8 cellular contexts compared by ENCODE assay signal in genomic region chr15:58980351-58980939, GRCh38. TPM values are rescaled to one million over a fixed set of nuclear protein-coding genes. Genes with fewer than 3 reads are reported as not detected.
A peak's percentile ranks its signal among the peaks of the same experiment; 100 is the strongest.
DNase-seq lines count a peak whose midpoint lies in the region; ATAC-seq, FAIRE-seq and TF ChIP-seq lines count a peak whose summit lies in the region.

No MANE protein-coding gene starts in this region.

- no peak overlapping the region for H3K27ac ChIP-seq in CD4-positive, alpha-beta T cell (ENCODE audit: low read depth, low read length)
- H3K27ac ChIP-seq in IMR-90 (ENCODE audit: insufficient read depth, low read length) (no peak overlapping the region), pancreas (no peak overlapping the region)
- no peak overlapping the region for H3K27ac ChIP-seq in effector memory CD4-positive, alpha-beta T cell (ENCODE audit: insufficient read depth, low read length, poor library complexity, severe bottlenecking)

- in situ Hi-C loops in IMR-90 (cut with MboI; ENCODE audit: low sequenced_read_pairs), result no loop called here

- no peak overlapping the region for H2AFZ ChIP-seq in IMR-90 (replicated peaks; ENCODE audit: low read length, poor library complexity)

- H2BK20ac ChIP-seq in IMR-90 (ENCODE audit: low read depth, low read length), result no peak overlapping the region

- ATAC-seq in CD4-positive, alpha-beta T cell (ENCODE audit: poor library complexity), result peak; percentile 50
- ATAC-seq in IMR-90 (ENCODE audit: low read depth) (0 out of 2 replicates have a peak, but pooled peaks have one; percentile 24), pancreas (peak; percentile 46 to 81 (median 78))
- no peak for ATAC-seq in stimulated activated naive CD8-positive, alpha-beta T cell treated with anti-CD3 and anti-CD28 coated beads, Interleukin-15, amount 100 ng/mL, for 72 hours

- no peak for DNase-seq in CD4-positive, alpha-beta T cell
- peak; percentile 56 for DNase-seq in IMR-90
- peak; percentile 55 for DNase-seq in RPMI8226
- peak; percentile 13 for DNase-seq in epithelial cell of proximal tubule (ENCODE audit: low read depth)
- DNase-seq in pancreas, result no peak
- DNase-seq in effector memory CD4-positive, alpha-beta T cell, result no peak
- no peak for DNase-seq in activated CD4-positive, alpha-beta T cell treated with anti-CD3 and anti-CD28 coated beads, Interleukin-2, amount 50 U/mL, for 1 hour
- DNase-seq in stimulated activated naive CD8-positive, alpha-beta T cell treated with anti-CD3 and anti-CD28 coated beads, Interleukin-15, amount 100 ng/mL, for 72 hours, result no peak

- no peak overlapping the region for H4K8ac ChIP-seq in IMR-90 (ENCODE audit: low read depth in 2 of 2, low read length in 2 of 2)

- H3K4me2 ChIP-seq in IMR-90 (ENCODE audit: low read depth, low read length), result no peak overlapping the region

- intact Hi-C loops in CD4-positive, alpha-beta T cell (cut with DNase I, micrococcal nuclease), result loop anchor here (1.0 to 10.0 kb wide), 8 partner anchors 46 to 544 kb away; partner anchors contain the start of genes CCNB2 (in 1 of the 2) and SLTM (in 1 of the 2)
- intact Hi-C loops in IMR-90 (cut with micrococcal nuclease) (loop anchor here (1.0 to 10.0 kb wide), 3 partner anchors 158 to 513 kb away; partner anchors contain the start of gene MYO1E), pancreas (cut with DNase I) (no loop called here)

- no peaks in the 10 kb centered on the region for H3K9me1 ChIP-seq in IMR-90 (ENCODE audit: insufficient read depth, low read length)

- no peaks in the 10 kb centered on the region for H3K4me1 ChIP-seq in IMR-90 (ENCODE audit: control insufficient read depth, insufficient read depth, low read length)
- H3K4me1 ChIP-seq in pancreas, result peaks cover 0 to 6% (median 3%) of the 10 kb centered on the region in 3 donors
- H3K4me1 ChIP-seq in effector memory CD4-positive, alpha-beta T cell (ENCODE audit: control insufficient read depth, insufficient read depth, low read length, poor library complexity, severe bottlenecking), result peaks cover 15% of the 10 kb centered on the region

- CTCF ChIA-PET in CD4-positive, alpha-beta T cell (lab: Charles Lee), result interaction anchor here (0.6 to 1.4 kb wide), 3 partner anchors 11 to 512 kb away, joined by 3 to 6 read pairs (median 5); no protein-coding TSS in a partner anchor
- CTCF ChIA-PET in IMR-90 (lab: Yijun Ruan, JAX), result interaction anchor here (0.6 kb wide), 1 partner anchor 335 kb away, joined by 3 read pairs; no protein-coding TSS in a partner anchor

- H2BK5ac ChIP-seq in IMR-90 (ENCODE audit: low read depth, low read length, poor library complexity, severe bottlenecking), result no peak overlapping the region

- peak; percentile 98 for FAIRE-seq in pancreas (lab: Jason Lieb, UNC)

- H3K27me3 ChIP-seq in CD4-positive, alpha-beta T cell (ENCODE audit: control insufficient read depth, insufficient read depth, low read length), result no peaks in the 10 kb centered on the region
- H3K27me3 ChIP-seq in IMR-90 (ENCODE audit: control insufficient read depth, insufficient read depth, low read length) (no peaks in the 10 kb centered on the region), pancreas (no peaks in the 10 kb centered on the region)
- H3K27me3 ChIP-seq in effector memory CD4-positive, alpha-beta T cell (replicated peaks; ENCODE audit: control insufficient read depth, insufficient read depth, low read length, poor library complexity, severe bottlenecking), result no peaks in the 10 kb centered on the region

- H3K4me3 Mint-ChIP-seq in CD4-positive, alpha-beta T cell, result no peak overlapping the region
- peak overlapping the region in 1 of 2 donors; percentile 17 for H3K4me3 Mint-ChIP-seq in stimulated activated naive CD8-positive, alpha-beta T cell treated with anti-CD3 and anti-CD28 coated beads, Interleukin-15, amount 100 ng/mL, for 72 hours

- no peaks in the 10 kb centered on the region for H3K36me3 ChIP-seq in IMR-90 (ENCODE audit: control insufficient read depth, insufficient read depth, low read length)
- H3K36me3 ChIP-seq in pancreas, result no peaks in the 10 kb centered on the region
- H3K36me3 ChIP-seq in effector memory CD4-positive, alpha-beta T cell (ENCODE audit: control insufficient read depth, insufficient read depth, low read length), result no peaks in the 10 kb centered on the region

- H3K23ac ChIP-seq in IMR-90 (ENCODE audit: low read depth, low read length), result no peak overlapping the region

- H3K36me3 Mint-ChIP-seq in CD4-positive, alpha-beta T cell (ENCODE audit: low read depth), result no peaks in the 10 kb centered on the region

- no peak overlapping the region for H2AK5ac ChIP-seq in IMR-90 (ENCODE audit: low read depth, low read length)

- POLR2A ChIA-PET in CD4-positive, alpha-beta T cell (lab: Charles Lee), result interaction anchor here (0.6 to 1.1 kb wide), 3 partner anchors 10 to 548 kb away, joined by 3 to 4 read pairs (median 3); no protein-coding TSS in a partner anchor
- POLR2A ChIA-PET in IMR-90 (lab: Charles Lee; ENCODE audit: unreplicated experiment), result no interaction called here

- no peak overlapping the region for H4K91ac ChIP-seq in IMR-90 (ENCODE audit: insufficient read depth, low read depth, low read length)

- TF ChIP-seq CTCF in CD4-positive, alpha-beta T cell (IDR thresholded peaks at IDR 0.05), result peak; percentile 78
- TF ChIP-seq CTCF in IMR-90 (conservative IDR thresholded peaks at IDR 0.05; ENCODE audit: low read depth, low read length), result peak; percentile 67
- TF ChIP-seq CTCF in epithelial cell of proximal tubule (conservative IDR thresholded peaks at IDR 0.05; ENCODE audit: low read depth, low read length), result peak; percentile 55
- TF ChIP-seq CTCF in pancreas (IDR thresholded peaks at IDR 0.05), result peak in 2 of 4 donors; percentile 26 to 44

- no peaks in the 10 kb centered on the region for H3K27me3 Mint-ChIP-seq in CD4-positive, alpha-beta T cell
- H3K27me3 Mint-ChIP-seq in stimulated activated naive CD8-positive, alpha-beta T cell treated with anti-CD3 and anti-CD28 coated beads, Interleukin-15, amount 100 ng/mL, for 72 hours, result no peaks in the 10 kb centered on the region

- no peaks in the 10 kb centered on the region for H4K20me1 ChIP-seq in IMR-90 (ENCODE audit: insufficient read depth, low read length)

- WGBS in IMR-90 (ENCODE audit: extremely low coverage in 2 of 2, insufficient read length in 1 of 2), 2 experiments, result no CpG with 5 or more reads among the region's 5 CpGs
- WGBS in pancreas, 2 donors, result 2% methylated on average over 5 of the region's 5 CpGs

- H3K14ac ChIP-seq in IMR-90 (replicated peaks; ENCODE audit: low read depth, low read length), result no peak overlapping the region

- TF ChIP-seq POLR2A in IMR-90 (IDR thresholded peaks at IDR 0.05; ENCODE audit: low read depth, low read length), result no peak

- no peak overlapping the region for H3K9ac ChIP-seq in IMR-90 (ENCODE audit: low read depth, low read length)

- no peaks in the 10 kb centered on the region for H3K9me3 Mint-ChIP-seq in CD4-positive, alpha-beta T cell
- H3K9me3 Mint-ChIP-seq in stimulated activated naive CD8-positive, alpha-beta T cell treated with anti-CD3 and anti-CD28 coated beads, Interleukin-15, amount 100 ng/mL, for 72 hours, result no peaks in the 10 kb centered on the region

- no peak overlapping the region for H3K56ac ChIP-seq in IMR-90 (ENCODE audit: extremely low read depth, insufficient read depth, low read length)

- H3K4me3 ChIP-seq in IMR-90 (ENCODE audit: insufficient read depth, low read depth, low read length) (no peak overlapping the region), epithelial cell of proximal tubule (ENCODE audit: low read depth, low read length) (no peak overlapping the region), pancreas (no peak overlapping the region)
- H3K4me3 ChIP-seq in effector memory CD4-positive, alpha-beta T cell (ENCODE audit: insufficient read depth, low read depth, low read length, poor library complexity, severe bottlenecking), result no peak overlapping the region

- H3K18ac ChIP-seq in IMR-90 (ENCODE audit: low read depth, low read length), result no peak overlapping the region

- dilution Hi-C loops in IMR-90 (cut with HindIII; ENCODE audit: low sequenced_read_pairs, unreplicated experiment), result no loop called here

- H3K9me3 ChIP-seq in CD4-positive, alpha-beta T cell (ENCODE audit: control insufficient read depth, low read length), result no peaks in the 10 kb centered on the region
- H3K9me3 ChIP-seq in IMR-90 (ENCODE audit: control insufficient read depth, insufficient read depth, low read length), result no peaks in the 10 kb centered on the region
- H3K9me3 ChIP-seq in pancreas, result no peaks in the 10 kb centered on the region
- no peaks in the 10 kb centered on the region for H3K9me3 ChIP-seq in effector memory CD4-positive, alpha-beta T cell (ENCODE audit: control insufficient read depth, low read length)

- no peak overlapping the region for H2AK9ac ChIP-seq in IMR-90 (replicated peaks; ENCODE audit: low read depth, low read length, poor library complexity)

- H3K79me1 ChIP-seq in IMR-90 (ENCODE audit: low read depth in 1 of 2, low read length in 2 of 2), result no peaks in the 10 kb centered on the region

- peak; percentile 68 for TF ChIP-seq RAD21 in IMR-90 (IDR thresholded peaks at IDR 0.05; ENCODE audit: low read length)

- no TSS peak for BruUV-seq in IMR-90 (replicated peaks; lab: Mats Ljungman, UMichigan)

- no peak overlapping the region for H3K27ac Mint-ChIP-seq in CD4-positive, alpha-beta T cell
- H3K27ac Mint-ChIP-seq in stimulated activated naive CD8-positive, alpha-beta T cell treated with anti-CD3 and anti-CD28 coated beads, Interleukin-15, amount 100 ng/mL, for 72 hours, result peak overlapping the region in 1 of 2 donors; percentile 83

- no peak overlapping the region for H2BK15ac ChIP-seq in IMR-90 (ENCODE audit: low read depth, low read length)

- peaks cover 32% of the 10 kb centered on the region for H3K4me1 Mint-ChIP-seq in CD4-positive, alpha-beta T cell (ENCODE audit: low read depth)
- H3K4me1 Mint-ChIP-seq in stimulated activated naive CD8-positive, alpha-beta T cell treated with anti-CD3 and anti-CD28 coated beads, Interleukin-15, amount 100 ng/mL, for 72 hours, result peaks cover 47% of the 10 kb centered on the region

- no peak overlapping the region for H2BK120ac ChIP-seq in IMR-90 (ENCODE audit: low read depth, low read length)

- no peak overlapping the region for H3K4ac ChIP-seq in IMR-90 (ENCODE audit: low read depth, low read length)

- no peak overlapping the region for H4K5ac ChIP-seq in IMR-90 (ENCODE audit: low read depth, low read length)

RNA-seq across cellular contexts. Expression of gene RNF111, which starts 7.0 kb away (rescaled TPM):
- total RNA-seq in CD4-positive, alpha-beta T cell, result 10 to 100 TPM; 35.4 to 37.1 TPM
- total RNA-seq in IMR-90 (2012; rRNA removed) (17.2 and 20.1 TPM in 2 replicates), epithelial cell of proximal tubule (8.5 and 10.4 TPM in 2 replicates), pancreas (10 to 100 TPM; 10.3 to 25.8 (median 13.2) TPM)
- polyA plus RNA-seq in IMR-90 (2012; rRNA removed) (13.5 and 14.0 TPM in 2 replicates), pancreas (1 to 10 TPM; 4.6 to 9.7 TPM)
- polyA plus RNA-seq in IMR-90 (2012; cell fraction: cytosol; rRNA removed), result 3.1 and 6.1 TPM in 2 replicates
- polyA plus RNA-seq in IMR-90 (2012; cell fraction: nucleus; rRNA removed; ENCODE audit: low replicate concordance), result 14.5 and 29.6 TPM in 2 replicates

RNA-seq across cellular contexts. Expression of gene SLTM, which starts 47.0 kb away (rescaled TPM):
- total RNA-seq in CD4-positive, alpha-beta T cell, result 100 to 1,000 TPM; 183 to 189 TPM
- total RNA-seq in IMR-90 (2012; rRNA removed) (36.0 and 66.7 TPM in 2 replicates), epithelial cell of proximal tubule (47.9 and 57.4 TPM in 2 replicates), pancreas (10 to 100 TPM; 25.2 to 41.6 (median 30.8) TPM)
- polyA plus RNA-seq in IMR-90 (2012; rRNA removed) (47.2 and 57.6 TPM in 2 replicates), pancreas (10 to 100 TPM; 37.4 to 49.6 TPM)
- 8.8 and 10.4 TPM in 2 replicates for polyA plus RNA-seq in IMR-90 (2012; cell fraction: cytosol; rRNA removed)
- 43.5 and 185 TPM in 2 replicates for polyA plus RNA-seq in IMR-90 (2012; cell fraction: nucleus; rRNA removed; ENCODE audit: low replicate concordance)

Comparison
In these comparisons a context has a peak if more than half of its experiments do, and no peak if none do; other contexts are left out.
1. DNase-seq: peak in IMR-90 (single experiment), RPMI8226 (single experiment) and epithelial cell of proximal tubule (single experiment); none in CD4-positive, alpha-beta T cell (0 of 10), pancreas (0 of 6), effector memory CD4-positive, alpha-beta T cell (0 of 3), activated CD4-positive, alpha-beta T cell treated with anti-CD3 and anti-CD28 coated beads, Interleukin-2, amount 50 U/mL, for 1 hour (single experiment) and stimulated activated naive CD8-positive, alpha-beta T cell treated with anti-CD3 and anti-CD28 coated beads, Interleukin-15, amount 100 ng/mL, for 72 hours (0 of 2).
2. intact Hi-C loops: an anchor here in CD4-positive, alpha-beta T cell (1.0 to 10.0 kb wide) and IMR-90 (1.0 to 10.0 kb wide); none called in pancreas.